Comparison of ENCODE assay signal across 10 cellular contexts in the genomic region with DNA sequence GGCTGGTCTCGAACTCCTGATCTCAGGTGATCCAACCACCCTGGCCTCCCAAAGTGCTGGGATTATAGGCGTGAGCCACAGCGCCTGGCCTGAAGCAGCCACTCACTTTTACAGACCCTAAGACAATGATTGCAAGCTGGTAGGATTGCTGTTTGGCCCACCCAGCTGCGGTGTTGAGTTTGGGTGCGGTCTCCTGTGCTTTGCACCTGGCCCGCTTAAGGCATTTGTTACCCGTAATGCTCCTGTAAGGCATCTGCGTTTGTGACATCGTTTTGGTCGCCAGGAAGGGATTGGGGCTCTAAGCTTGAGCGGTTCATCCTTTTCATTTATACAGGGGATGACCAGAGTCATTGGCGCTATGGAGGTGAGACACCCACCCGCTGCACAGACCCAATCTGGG. TPM values are rescaled to one million over a fixed set of nuclear protein-coding genes. Genes with fewer than 3 reads are reported as not detected.
DNase-seq lines count a peak whose midpoint lies in the region; ATAC-seq and TF ChIP-seq lines count a peak whose summit lies in the region.
"Had no signal": no experiment of that assay in that cellular context is flagged by ENCODE, and none has a peak within 500 bp of the region (broad histone marks: within the 10 kb centered on the region; RNA-seq: fewer than 3 reads in every experiment).

No MANE protein-coding gene starts in this region.

- H3K9me3 ChIP-seq in CD4-positive, alpha-beta memory T cell (ENCODE audit: control insufficient read depth in 1 of 2, low read length in 2 of 2) = no peaks in the 10 kb centered on the region
- H3K9me3 ChIP-seq in right cardiac atrium (ENCODE audit: control insufficient read depth, low read length) (no peaks in the 10 kb centered on the region), aorta (ENCODE audit: control insufficient read depth, low read length) (no peaks in the 10 kb centered on the region)

- no peak overlapping the region for H3K4me3 ChIP-seq in CD4-positive, alpha-beta memory T cell (ENCODE audit: low read length in 2 of 2)
- H3K4me3 ChIP-seq in right cardiac atrium (ENCODE audit: low read length) = peak overlapping the region; percentile 44
- no peak overlapping the region for H3K4me3 ChIP-seq in aorta (ENCODE audit: low read length in 2 of 2)

- CTCF ChIA-PET in CD4-positive, alpha-beta memory T cell (lab: Charles Lee; ENCODE audit: partially characterized antibody) = interaction anchor here (1.0 to 3.5 kb wide), 6 partner anchors 11 to 66 kb away, joined by 3 to 20 read pairs (median 4); partner anchors contain the start of genes ARHGEF39 and CREB3
- CTCF ChIA-PET in activated B cell treated with CpG ODN at 0.5 μM for 24 hours (lab: Charles Lee) = interaction anchor here (1.3 kb wide), 1 partner anchor 72 kb away, joined by 4 read pairs; no protein-coding TSS in a partner anchor

- ATAC-seq in activated B cell treated with CpG ODN at 0.5 μM for 24 hours (ENCODE audit: low read depth) (no peak), right cardiac atrium (peak in 1 of 2 donors; percentile 10), foreskin keratinocyte (no peak), aorta (ENCODE audit: low FRiP score) (no peak)

- no peaks in the 10 kb centered on the region for H3K9me3 Mint-ChIP-seq in CD4-positive, alpha-beta memory T cell
- H3K9me3 Mint-ChIP-seq in activated B cell treated with CpG ODN at 0.5 μM for 24 hours (no peaks in the 10 kb centered on the region), progenitor cell of endocrine pancreas (ENCODE audit: low read depth) (no peaks in the 10 kb centered on the region)

- H3K36me3 Mint-ChIP-seq in CD4-positive, alpha-beta memory T cell = no peaks in the 10 kb centered on the region
- H3K36me3 Mint-ChIP-seq in activated B cell treated with CpG ODN at 0.5 μM for 24 hours (ENCODE audit: low read depth) (no peaks in the 10 kb centered on the region), progenitor cell of endocrine pancreas (ENCODE audit: insufficient read depth) (no peaks in the 10 kb centered on the region)

- H3K27me3 Mint-ChIP-seq in CD4-positive, alpha-beta memory T cell = peaks cover 3 to 6% of the 10 kb centered on the region in 2 donors
- H3K27me3 Mint-ChIP-seq in activated B cell treated with CpG ODN at 0.5 μM for 24 hours (peaks cover 8% of the 10 kb centered on the region), progenitor cell of endocrine pancreas (peaks cover 19% of the 10 kb centered on the region)

- no peak overlapping the region for H3K27ac ChIP-seq in CD4-positive, alpha-beta memory T cell (ENCODE audit: low read depth, low read length)
- no peak overlapping the region for H3K27ac ChIP-seq in right cardiac atrium (ENCODE audit: low read length)
- H3K27ac ChIP-seq in foreskin keratinocyte = no peak overlapping the region
- H3K27ac ChIP-seq in aorta (ENCODE audit: low read depth in 1 of 2, low read length in 2 of 2) = peak overlapping the region in 1 of 2 donors; percentile 6

- H3K27me3 ChIP-seq in CD4-positive, alpha-beta memory T cell (ENCODE audit: insufficient read depth, low read length) = no peaks in the 10 kb centered on the region
- H3K27me3 ChIP-seq in right cardiac atrium (ENCODE audit: control insufficient read depth, insufficient read depth) (no peaks in the 10 kb centered on the region), foreskin keratinocyte (peaks cover 14% of the 10 kb centered on the region), aorta (ENCODE audit: control insufficient read depth in 1 of 2, insufficient read depth in 2 of 2, low read length in 1 of 2) (no peaks in the 10 kb centered on the region)

- peaks cover 12 to 15% (median 14%) of the 10 kb centered on the region in 4 donors for H3K4me1 Mint-ChIP-seq in CD4-positive, alpha-beta memory T cell
- H3K4me1 Mint-ChIP-seq in activated B cell treated with CpG ODN at 0.5 μM for 24 hours (peaks cover 25% of the 10 kb centered on the region), progenitor cell of endocrine pancreas (ENCODE audit: low read depth) (peaks cover 4% of the 10 kb centered on the region)

- H3K4me1 ChIP-seq in CD4-positive, alpha-beta memory T cell (ENCODE audit: insufficient read depth, low read length) = peaks cover 12% of the 10 kb centered on the region
- H3K4me1 ChIP-seq in right cardiac atrium (ENCODE audit: control insufficient read depth, insufficient read depth, low read length) (peaks cover 6% of the 10 kb centered on the region), foreskin keratinocyte (no peaks in the 10 kb centered on the region), aorta (ENCODE audit: control insufficient read depth in 1 of 2, insufficient read depth in 2 of 2, low read length in 2 of 2) (no peaks in the 10 kb centered on the region)

- H3K36me3 ChIP-seq in CD4-positive, alpha-beta memory T cell (ENCODE audit: insufficient read depth, low read length) = no peaks in the 10 kb centered on the region
- no peaks in the 10 kb centered on the region for H3K36me3 ChIP-seq in aorta (ENCODE audit: control insufficient read depth in 1 of 2, insufficient read depth in 2 of 2, low read length in 1 of 2)

- no peak for DNase-seq in CD4-positive, alpha-beta memory T cell
- DNase-seq in activated B cell treated with CpG ODN at 0.5 μM for 24 hours = no peak
- DNase-seq in right cardiac atrium = no peak
- DNase-seq in progenitor cell of endocrine pancreas (ENCODE audit: low spot score, unreplicated experiment) = no peak
- no peak for DNase-seq in foreskin keratinocyte
- no peak for DNase-seq in aorta
- no peak for DNase-seq in amygdala (lab: John Stamatoyannopoulos, UW)
- DNase-seq in erythroblast (lab: John Stamatoyannopoulos, UW) = no peak
- DNase-seq: activated CD4-positive, alpha-beta T cell treated with anti-CD3 and anti-CD28 coated beads, Interleukin-2, amount 50 U/mL, for 1 hour; NCI-H748 treated with DMSO at 0.1 percent for 48 hours had no signal

- peak overlapping the region; percentile 53 to 78 (median 76) for H3K4me3 Mint-ChIP-seq in CD4-positive, alpha-beta memory T cell
- H3K4me3 Mint-ChIP-seq in activated B cell treated with CpG ODN at 0.5 μM for 24 hours (peak overlapping the region; percentile 75), progenitor cell of endocrine pancreas (ENCODE audit: low read depth) (peak overlapping the region; percentile 72)

- TF ChIP-seq CTCF in activated B cell treated with CpG ODN at 0.5 μM for 24 hours (IDR thresholded peaks at IDR 0.05) = no peak
- no peak for TF ChIP-seq CTCF in progenitor cell of endocrine pancreas (IDR thresholded peaks at IDR 0.05; ENCODE audit: unreplicated experiment)
- TF ChIP-seq CTCF in foreskin keratinocyte (conservative IDR thresholded peaks at IDR 0.05) = no peak

- 42% methylated on average over 13 of the region's 13 CpGs for WGBS in right cardiac atrium
- 71 to 72% methylated on average over 13 of the region's 13 CpGs for WGBS in aorta, 2 donors

- TF ChIP-seq POLR2A in erythroblast (IDR thresholded peaks at IDR 0.05; ENCODE audit: low read length) = no peak

- POLR2A ChIA-PET in CD4-positive, alpha-beta memory T cell (lab: Charles Lee; ENCODE audit: partially characterized antibody) = interaction anchor here (1.0 to 2.0 kb wide), 7 partner anchors 9 to 53 kb away, joined by 3 to 11 read pairs (median 4); partner anchors contain the start of genes ARHGEF39, CCDC107 and RMRP
- POLR2A ChIA-PET in activated B cell treated with CpG ODN at 0.5 μM for 24 hours (lab: Charles Lee) = interaction anchor here (0.6 to 1.4 kb wide), 5 partner anchors 15 to 76 kb away, joined by 3 to 4 read pairs (median 3); partner anchors contain the start of genes CCDC107, CREB3 and RMRP

- H3K27ac Mint-ChIP-seq in CD4-positive, alpha-beta memory T cell = peak overlapping the region in 2 of 7 donors; percentile 17 to 47
- H3K27ac Mint-ChIP-seq in activated B cell treated with CpG ODN at 0.5 μM for 24 hours = no peak overlapping the region
- H3K27ac Mint-ChIP-seq in progenitor cell of endocrine pancreas = peak overlapping the region; percentile 64

- intact Hi-C loops in CD4-positive, alpha-beta memory T cell (cut with micrococcal nuclease) = no loop called here
- intact Hi-C loops in activated B cell treated with CpG ODN at 0.5 μM for 24 hours (cut with micrococcal nuclease) (no loop called here), right cardiac atrium (cut with DNase I) (no loop called here), aorta (cut with DNase I) (no loop called here)

RNA-seq across cellular contexts. Expression of gene CA9, which starts 1.5 kb away (rescaled TPM):
- total RNA-seq in CD4-positive, alpha-beta memory T cell = not detected
- not detected for polyA plus RNA-seq in CD4-positive, alpha-beta memory T cell
- total RNA-seq in activated B cell treated with CpG ODN at 0.5 μM for 24 hours (0.86 TPM in 1 of 2 replicates, not detected in the other), right cardiac atrium (1 to 10 TPM in 3 of 4 donors, not detected in 1; 1.0 to 1.2 (median 1.1) TPM), progenitor cell of endocrine pancreas (0.31 and 0.49 TPM in 2 replicates), foreskin keratinocyte (0.21 and 0.27 TPM in 2 replicates), aorta (1 to 10 TPM; 4.3 to 8.8 TPM)
- polyA plus RNA-seq in right cardiac atrium (1.4 TPM), foreskin keratinocyte (0.15 and 0.19 TPM in 2 replicates), aorta (under 1 TPM in 1 of 2 donors, not detected in 1; 0.79 TPM)

RNA-seq across cellular contexts. Expression of gene ARHGEF39, which starts 10.2 kb away (rescaled TPM):
- not detected for total RNA-seq in CD4-positive, alpha-beta memory T cell
- polyA plus RNA-seq in CD4-positive, alpha-beta memory T cell = 1 to 10 TPM; 1.0 to 1.1 TPM
- 0.59 and 0.89 TPM in 2 replicates for total RNA-seq in activated B cell treated with CpG ODN at 0.5 μM for 24 hours
- total RNA-seq in right cardiac atrium = under 1 TPM in 3 of 4 donors, not detected in 1; 0.29 to 0.50 (median 0.34) TPM
- polyA plus RNA-seq in right cardiac atrium = 0.52 TPM
- total RNA-seq in progenitor cell of endocrine pancreas = 9.1 and 10.4 TPM in 2 replicates
- total RNA-seq in foreskin keratinocyte = 4.0 and 4.8 TPM in 2 replicates
- polyA plus RNA-seq in foreskin keratinocyte = 4.9 and 5.7 TPM in 2 replicates
- 1 to 10 TPM in 1 of 2 donors, under 1 TPM in 1; 0.75 to 1.7 TPM for total RNA-seq in aorta
- polyA plus RNA-seq in aorta = 1 to 10 TPM in 1 of 2 donors, under 1 TPM in 1; 0.25 to 1.8 TPM

RNA-seq across cellular contexts. Expression of gene TPM2, which starts 14.5 kb away (rescaled TPM):
- total RNA-seq in CD4-positive, alpha-beta memory T cell = 10 to 100 TPM; 72.6 to 79.6 TPM
- polyA plus RNA-seq in CD4-positive, alpha-beta memory T cell = under 1 TPM in 1 of 2 donors, not detected in 1; 0.79 TPM
- total RNA-seq in activated B cell treated with CpG ODN at 0.5 μM for 24 hours = 1.9 and 2.0 TPM in 2 replicates
- 100 to 1,000 TPM; 573 to 840 (median 738) TPM for total RNA-seq in right cardiac atrium
- 2,123 TPM for polyA plus RNA-seq in right cardiac atrium
- 24.3 and 32.4 TPM in 2 replicates for total RNA-seq in progenitor cell of endocrine pancreas
- 228 and 265 TPM in 2 replicates for total RNA-seq in foreskin keratinocyte
- polyA plus RNA-seq in foreskin keratinocyte = 318 and 334 TPM in 2 replicates
- 1,000 to 10,000 TPM; 1,614 to 5,973 TPM for total RNA-seq in aorta
- polyA plus RNA-seq in aorta = 1,000 to 10,000 TPM; 7,224 to 9,377 TPM

RNA-seq across cellular contexts. Expression of gene CCDC107, which starts 17.1 kb away (rescaled TPM):
- 10 to 100 TPM; 28.4 to 30.4 TPM for total RNA-seq in CD4-positive, alpha-beta memory T cell
- polyA plus RNA-seq in CD4-positive, alpha-beta memory T cell = 10 to 100 TPM; 90.5 to 92.5 TPM
- 32.5 and 34.5 TPM in 2 replicates for total RNA-seq in activated B cell treated with CpG ODN at 0.5 μM for 24 hours
- 10 to 100 TPM; 54.7 to 61.6 (median 60.1) TPM for total RNA-seq in right cardiac atrium
- 75.0 TPM for polyA plus RNA-seq in right cardiac atrium
- total RNA-seq in progenitor cell of endocrine pancreas = 17.2 and 18.8 TPM in 2 replicates
- 12.0 and 13.5 TPM in 2 replicates for total RNA-seq in foreskin keratinocyte
- 26.3 and 27.2 TPM in 2 replicates for polyA plus RNA-seq in foreskin keratinocyte
- 10 to 100 TPM; 53.7 to 79.6 TPM for total RNA-seq in aorta
- polyA plus RNA-seq in aorta = 100 to 1,000 TPM in 1 of 2 donors, 10 to 100 TPM in 1; 65.7 to 224 TPM

RNA-seq across cellular contexts. Expression of gene RMRP, which starts 17.4 kb away (rescaled TPM):
- total RNA-seq in CD4-positive, alpha-beta memory T cell = over 10,000 TPM; 18,678 to 21,585 TPM
- 10 to 100 TPM in 1 of 2 donors, not detected in 1; 54.3 TPM for polyA plus RNA-seq in CD4-positive, alpha-beta memory T cell
- total RNA-seq in activated B cell treated with CpG ODN at 0.5 μM for 24 hours = 8,247 and 9,516 TPM in 2 replicates
- total RNA-seq in right cardiac atrium = over 10,000 TPM; 19,654 to 22,919 (median 21,195) TPM
- 218 TPM for polyA plus RNA-seq in right cardiac atrium
- total RNA-seq in progenitor cell of endocrine pancreas = 15,251 and 16,487 TPM in 2 replicates
- 3,234 and 3,953 TPM in 2 replicates for total RNA-seq in foreskin keratinocyte
- 2.0 TPM in 1 of 2 replicates, not detected in the other for polyA plus RNA-seq in foreskin keratinocyte
- total RNA-seq in aorta = over 10,000 TPM; 14,949 to 16,694 TPM
- not detected for polyA plus RNA-seq in aorta
